ENCODE assay signal across 8 cellular contexts in the genomic region with DNA sequence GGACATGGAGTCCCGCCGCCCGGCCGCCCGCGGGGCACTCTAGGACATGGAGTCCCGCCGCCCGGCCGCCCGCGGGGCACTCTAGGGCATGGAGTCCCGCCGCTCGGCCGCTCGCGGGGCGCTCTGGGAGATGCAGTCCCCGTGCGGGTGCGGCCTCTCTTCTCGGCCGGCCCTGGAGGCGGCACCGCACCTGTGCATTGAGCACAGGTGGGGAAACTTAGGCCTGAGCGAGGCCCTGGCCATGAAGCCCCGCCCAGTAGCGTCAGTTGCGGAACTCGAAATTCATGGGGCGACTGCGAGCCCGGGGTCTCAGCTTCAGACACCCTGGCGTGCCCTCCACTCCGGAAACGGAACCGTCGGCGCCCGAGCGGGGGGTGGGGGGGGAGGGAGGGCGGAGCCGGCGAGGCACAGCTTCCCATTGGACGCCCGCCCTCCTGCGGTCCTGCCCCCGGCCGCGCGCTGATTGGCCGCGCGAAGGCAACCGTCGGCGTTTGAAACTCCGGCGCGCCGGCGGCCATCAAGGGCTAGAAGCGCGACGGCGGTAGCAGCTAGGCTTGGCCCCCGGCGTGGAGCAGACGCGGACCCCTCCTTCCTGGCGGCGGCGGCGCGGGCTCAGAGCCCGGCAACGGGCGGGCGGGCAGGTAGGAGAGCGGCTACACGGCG. TPM values are rescaled to one million over a fixed set of nuclear protein-coding genes. Genes with fewer than 3 reads are reported as not detected.
A peak's percentile ranks its signal among the peaks of the same experiment; 100 is the strongest.
DNase-seq lines count a peak whose midpoint lies in the region; ATAC-seq, FAIRE-seq and TF ChIP-seq lines count a peak whose summit lies in the region.

Gene TACC3 (plus strand): TSS at position 519 of the 663 bp plus-strand sequence. CDS start 1,901 bp downstream, outside the sequence.
A gene with protein sequence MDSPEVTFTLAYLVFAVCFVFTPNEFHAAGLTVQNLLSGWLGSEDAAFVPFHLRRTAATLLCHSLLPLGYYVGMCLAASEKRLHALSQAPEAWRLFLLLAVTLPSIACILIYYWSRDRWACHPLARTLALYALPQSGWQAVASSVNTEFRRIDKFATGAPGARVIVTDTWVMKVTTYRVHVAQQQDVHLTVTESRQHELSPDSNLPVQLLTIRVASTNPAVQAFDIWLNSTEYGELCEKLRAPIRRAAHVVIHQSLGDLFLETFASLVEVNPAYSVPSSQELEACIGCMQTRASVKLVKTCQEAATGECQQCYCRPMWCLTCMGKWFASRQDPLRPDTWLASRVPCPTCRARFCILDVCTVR (minus strand): TSS at position 321 of the 663 bp plus-strand sequence. CDS start 486 bp downstream, outside the sequence.

- under 1% methylated on average over 37 of the region's 83 CpGs for WGBS in smooth muscle cell (ENCODE audit: low lambda C conversion rate)

- H3K36me3 Mint-ChIP-seq in WTC11: peaks cover 39% of the 10 kb centered on the region

- H3K9me3 Mint-ChIP-seq in WTC11: no peaks in the 10 kb centered on the region

- peak within 1 kb of the TSS; percentile 53 for H3K27ac ChIP-seq in smooth muscle cell (ENCODE audit: low read depth)

- peak within 1 kb of the TSS; percentile 83 for H2AFZ ChIP-seq in smooth muscle cell (ENCODE audit: low read depth)

- FAIRE-seq in bronchial epithelial cell (lab: Jason Lieb, UNC): no peak

- H3K4me3 ChIP-seq in AG09309 (ENCODE audit: control insufficient read depth, low read depth, low read length) (peak within 1 kb of the TSS; percentile 60), bronchial epithelial cell (ENCODE audit: low read depth, low read length) (peak within 1 kb of the TSS; percentile 67), smooth muscle cell (peak within 1 kb of the TSS; percentile 84)

- POLR2A ChIA-PET in WTC11 (lab: Charles Lee): interaction anchor here (0.5 to 1.7 kb wide), 6 partner anchors 9 to 560 kb away, joined by 3 to 16 read pairs (median 4); partner anchors contain the start of gene SLBP

- TF ChIP-seq CTCF in AG09309 (IDR thresholded peaks at IDR 0.05; ENCODE audit: control insufficient read depth, insufficient read depth, low read depth, low read length, missing control alignments): no peak
- TF ChIP-seq CTCF in WTC11 (IDR thresholded peaks at IDR 0.05): no peak
- TF ChIP-seq CTCF in bronchial epithelial cell (IDR thresholded peaks at IDR 0.05; ENCODE audit: insufficient read depth, low read length, severe bottlenecking): no peak
- TF ChIP-seq CTCF in smooth muscle cell (IDR thresholded peaks at IDR 0.05; ENCODE audit: borderline replicate concordance, insufficient read depth, poor library complexity, severe bottlenecking): no peak

- H3K79me2 ChIP-seq in smooth muscle cell (ENCODE audit: low read depth): peaks cover 45% of the 10 kb centered on the region

- H3K27me3 ChIP-seq in bronchial epithelial cell (ENCODE audit: control insufficient read depth, insufficient read depth, low read length) (no peaks in the 10 kb centered on the region), smooth muscle cell (ENCODE audit: low read depth) (no peaks in the 10 kb centered on the region)

- CTCF ChIA-PET in WTC11 (lab: Charles Lee): interaction anchor here (0.6 to 4.3 kb wide), 12 partner anchors 9 to 366 kb away, joined by 3 to 30 read pairs (median 4); partner anchors contain the start of gene SLBP

- no peaks in the 10 kb centered on the region for H3F3A ChIP-seq in smooth muscle cell (ENCODE audit: low read depth)

- peak within 1 kb of the TSS; percentile 99 for H3K4me2 ChIP-seq in smooth muscle cell

- H4K20me1 ChIP-seq in smooth muscle cell (ENCODE audit: low read depth): peaks cover 7% of the 10 kb centered on the region

- no peaks in the 10 kb centered on the region for H3K27me3 Mint-ChIP-seq in WTC11 (ENCODE audit: low read depth)

- H3K4me1 Mint-ChIP-seq in WTC11: peaks cover 23% of the 10 kb centered on the region

- H3K36me3 ChIP-seq in bronchial epithelial cell (ENCODE audit: control insufficient read depth, insufficient read depth, low read length) (peaks cover 6% of the 10 kb centered on the region), smooth muscle cell (ENCODE audit: low read depth) (no peaks in the 10 kb centered on the region)

- DNase-seq in AG09309 (ENCODE audit: low read depth) (peak; percentile 57), NCI-H226 (peak; percentile 88), WTC11 (ENCODE audit: low spot score) (peak; percentile 97), bronchial epithelial cell (ENCODE audit: low read depth) (peak; percentile 93), iPS-NIHi11 (ENCODE audit: low spot score) (peak; percentile 98), smooth muscle cell (lab: John Stamatoyannopoulos, UW; ENCODE audit: unreplicated experiment) (peak; percentile 81)

- H3K9me3 ChIP-seq in smooth muscle cell (replicated peaks; ENCODE audit: low read depth): no peaks in the 10 kb centered on the region

- peak within 1 kb of the TSS; percentile 96 for H3K27ac Mint-ChIP-seq in WTC11

- peak within 1 kb of the TSS; percentile 96 for H3K4me3 Mint-ChIP-seq in WTC11

- H3K9ac ChIP-seq in smooth muscle cell (ENCODE audit: low read depth): peak within 1 kb of the TSS; percentile 47

- peak; percentile 80 for ATAC-seq in GM19023 (IDR thresholded peaks at IDR 0.05; ENCODE audit: unreplicated experiment)
- ATAC-seq in HG03196 (IDR thresholded peaks at IDR 0.05; ENCODE audit: unreplicated experiment): peak; percentile 65
- peak; percentile 90 for ATAC-seq in WTC11

- peaks cover 8% of the 10 kb centered on the region for H3K4me1 ChIP-seq in smooth muscle cell (ENCODE audit: low read depth)

TF ChIP-seq in WTC11, 78 proteins besides CTCF, POLR2A, EP300 and RAD21:
- peak; percentile 68 for TF ChIP-seq GABPB1 (CRISPR knock-in tag; IDR thresholded peaks at IDR 0.05)
- TF ChIP-seq NR2C2 (CRISPR knock-in tag; IDR thresholded peaks at IDR 0.05): peak; percentile 89
- peak; percentile 65; the same call in 1 of the 2 replicates for TF ChIP-seq NFYB (CRISPR knock-in tag; conservative IDR thresholded peaks at IDR 0.05; ENCODE audit: low read depth)
- TF ChIP-seq CREB1 (CRISPR knock-in tag; IDR thresholded peaks at IDR 0.05): 0 out of 2 replicates have a peak, but pooled peaks have one; percentile 20
- peak; percentile 81 for TF ChIP-seq ZNF423 (CRISPR knock-in tag; IDR thresholded peaks at IDR 0.05)
- TF ChIP-seq ELF4 (CRISPR knock-in tag; IDR thresholded peaks at IDR 0.05; ENCODE audit: low read depth): peak; percentile 30; the same call in 1 of the 2 replicates
- TF ChIP-seq SP1 (CRISPR knock-in tag; conservative IDR thresholded peaks at IDR 0.05): peak; percentile 80
- TF ChIP-seq CBFB (CRISPR knock-in tag; IDR thresholded peaks at IDR 0.05; ENCODE audit: low read depth): no peak
- TF ChIP-seq ZNF396 (CRISPR knock-in tag; IDR thresholded peaks at IDR 0.05; ENCODE audit: borderline replicate concordance): no peak
- TF ChIP-seq MYBL2 (CRISPR knock-in tag; IDR thresholded peaks at IDR 0.05): peak; percentile 99
- TF ChIP-seq, protein P1, sequence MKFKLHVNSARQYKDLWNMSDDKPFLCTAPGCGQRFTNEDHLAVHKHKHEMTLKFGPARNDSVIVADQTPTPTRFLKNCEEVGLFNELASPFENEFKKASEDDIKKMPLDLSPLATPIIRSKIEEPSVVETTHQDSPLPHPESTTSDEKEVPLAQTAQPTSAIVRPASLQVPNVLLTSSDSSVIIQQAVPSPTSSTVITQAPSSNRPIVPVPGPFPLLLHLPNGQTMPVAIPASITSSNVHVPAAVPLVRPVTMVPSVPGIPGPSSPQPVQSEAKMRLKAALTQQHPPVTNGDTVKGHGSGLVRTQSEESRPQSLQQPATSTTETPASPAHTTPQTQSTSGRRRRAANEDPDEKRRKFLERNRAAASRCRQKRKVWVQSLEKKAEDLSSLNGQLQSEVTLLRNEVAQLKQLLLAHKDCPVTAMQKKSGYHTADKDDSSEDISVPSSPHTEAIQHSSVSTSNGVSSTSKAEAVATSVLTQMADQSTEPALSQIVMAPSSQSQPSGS (CRISPR knock-in tag; IDR thresholded peaks at IDR 0.05; ENCODE audit: borderline replicate concordance, low read depth): no peak
- no peak for TF ChIP-seq ZNF121 (CRISPR knock-in tag; IDR thresholded peaks at IDR 0.05)
- TF ChIP-seq FOXK1 (CRISPR knock-in tag; IDR thresholded peaks at IDR 0.05): peak; percentile 57; the same call in 1 of the 2 replicates
- peak; percentile 43; the same call in 1 of the 2 replicates for TF ChIP-seq ETV6 (CRISPR knock-in tag; IDR thresholded peaks at IDR 0.05)
- TF ChIP-seq, protein P2, sequence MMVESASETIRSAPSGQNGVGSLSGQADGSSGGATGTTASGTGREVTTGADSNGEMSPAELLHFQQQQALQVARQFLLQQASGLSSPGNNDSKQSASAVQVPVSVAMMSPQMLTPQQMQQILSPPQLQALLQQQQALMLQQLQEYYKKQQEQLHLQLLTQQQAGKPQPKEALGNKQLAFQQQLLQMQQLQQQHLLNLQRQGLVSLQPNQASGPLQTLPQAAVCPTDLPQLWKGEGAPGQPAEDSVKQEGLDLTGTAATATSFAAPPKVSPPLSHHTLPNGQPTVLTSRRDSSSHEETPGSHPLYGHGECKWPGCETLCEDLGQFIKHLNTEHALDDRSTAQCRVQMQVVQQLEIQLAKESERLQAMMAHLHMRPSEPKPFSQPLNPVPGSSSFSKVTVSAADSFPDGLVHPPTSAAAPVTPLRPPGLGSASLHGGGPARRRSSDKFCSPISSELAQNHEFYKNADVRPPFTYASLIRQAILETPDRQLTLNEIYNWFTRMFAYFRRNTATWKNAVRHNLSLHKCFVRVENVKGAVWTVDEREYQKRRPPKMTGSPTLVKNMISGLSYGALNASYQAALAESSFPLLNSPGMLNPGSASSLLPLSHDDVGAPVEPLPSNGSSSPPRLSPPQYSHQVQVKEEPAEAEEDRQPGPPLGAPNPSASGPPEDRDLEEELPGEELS (CRISPR knock-in tag; IDR thresholded peaks at IDR 0.05): no peak
- TF ChIP-seq, protein P3, sequence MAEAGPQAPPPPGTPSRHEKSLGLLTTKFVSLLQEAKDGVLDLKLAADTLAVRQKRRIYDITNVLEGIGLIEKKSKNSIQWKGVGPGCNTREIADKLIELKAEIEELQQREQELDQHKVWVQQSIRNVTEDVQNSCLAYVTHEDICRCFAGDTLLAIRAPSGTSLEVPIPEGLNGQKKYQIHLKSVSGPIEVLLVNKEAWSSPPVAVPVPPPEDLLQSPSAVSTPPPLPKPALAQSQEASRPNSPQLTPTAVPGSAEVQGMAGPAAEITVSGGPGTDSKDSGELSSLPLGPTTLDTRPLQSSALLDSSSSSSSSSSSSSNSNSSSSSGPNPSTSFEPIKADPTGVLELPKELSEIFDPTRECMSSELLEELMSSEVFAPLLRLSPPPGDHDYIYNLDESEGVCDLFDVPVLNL (CRISPR knock-in tag; IDR thresholded peaks at IDR 0.05; ENCODE audit: borderline replicate concordance, low read depth): peak; percentile 92; the same call in 1 of the 2 replicates
TF ChIP-seq in WTC11: peak in this region for 11.

RNA-seq across cellular contexts. Expression of gene TACC3, which starts in this region (rescaled TPM):
- total RNA-seq in WTC11 (2021): 161 to 207 TPM (median 165 TPM) in 3 replicates
- 1.2 and 3.4 TPM in 2 replicates for total RNA-seq in bronchial epithelial cell
- total RNA-seq in smooth muscle cell: 4.0 and 19.4 TPM in 2 replicates
- 12.5 and 14.7 TPM in 2 replicates for polyA plus RNA-seq in smooth muscle cell

RNA-seq across cellular contexts. Expression of the second gene that starts in this region (rescaled TPM):
- total RNA-seq in WTC11 (2021) (44.2 to 54.9 TPM (median 48.7 TPM) in 3 replicates), bronchial epithelial cell (20.0 and 34.4 TPM in 2 replicates), smooth muscle cell (29.9 and 30.4 TPM in 2 replicates)
- polyA plus RNA-seq in smooth muscle cell: 49.0 and 50.5 TPM in 2 replicates

Comparison
In these comparisons a context has a peak if more than half of its experiments do, and no peak if none do; other contexts are left out.
1. Peak in every context shown above with its lines: DNase-seq, ATAC-seq, H3K4me3 ChIP-seq and H3K27ac ChIP-seq.